In the genomic region with DNA sequence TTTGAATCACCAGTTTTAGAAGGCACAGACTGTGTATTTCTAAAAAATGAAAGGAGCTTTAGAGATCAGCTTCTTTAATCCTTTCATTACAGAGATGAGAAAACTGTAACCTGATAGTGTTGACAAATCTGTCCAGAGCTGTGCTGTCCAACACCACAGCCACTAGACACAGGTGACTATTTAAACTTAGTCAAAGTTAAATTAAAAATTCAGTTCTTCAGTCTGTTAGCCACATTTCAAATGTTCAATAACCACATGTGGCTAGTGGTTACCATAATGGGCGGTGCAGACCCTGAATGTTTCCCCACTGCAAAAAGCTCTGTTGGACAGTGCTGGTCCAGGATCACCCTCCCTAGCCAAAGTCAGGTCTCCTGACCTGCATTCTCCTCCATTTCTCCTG, we compare ENCODE assay signal across 15 cellular contexts. TPM values are rescaled to one million over a fixed set of nuclear protein-coding genes. Genes with fewer than 3 reads are reported as not detected.
DNase-seq lines count a peak whose midpoint lies in the region; ATAC-seq and TF ChIP-seq lines count a peak whose summit lies in the region.
"Had no signal": no experiment of that assay in that cellular context is flagged by ENCODE, and none has a peak within 500 bp of the region (broad histone marks: within the 10 kb centered on the region; RNA-seq: fewer than 3 reads in every experiment).

No MANE protein-coding gene starts in this region.

- CTCF ChIA-PET in T-cell (lab: Charles Lee), result interaction anchor here (0.6 to 6.1 kb wide), 13 partner anchors 7 to 1606 kb away, joined by 3 to 176 read pairs (median 4); a partner anchor contains a TSS

- H3K9me3 ChIP-seq in lower lobe of right lung (no peaks in the 10 kb centered on the region), transverse colon (no peaks in the 10 kb centered on the region)
- H3K9me3 ChIP-seq: BE2C, esophagus muscularis mucosa, sigmoid colon, uterus had no signal

- no peaks in the 10 kb centered on the region for H3K27me3 Mint-ChIP-seq in activated naive CD4-positive, alpha-beta T cell treated with anti-CD3 and anti-CD28 coated beads, Interleukin-2, amount 50 U/mL, for 24 hours
- no peaks in the 10 kb centered on the region for H3K27me3 Mint-ChIP-seq in T-cell

- no peak for TF ChIP-seq EP300 in transverse colon (IDR thresholded peaks at IDR 0.05; ENCODE audit: low read depth)

- DNase-seq in activated naive CD4-positive, alpha-beta T cell (lab: John Stamatoyannopoulos, UW), result no peak
- DNase-seq in T-cell, result no peak
- no peak for DNase-seq in lower lobe of right lung
- no peak for DNase-seq in transverse colon
- DNase-seq in brain microvascular endothelial cell, result no peak
- DNase-seq in NCI-H1092 treated with DMSO at 0.1 percent for 48 hours (lab: John Stamatoyannopoulos, UW), result no peak
- DNase-seq: activated CD8-positive, alpha-beta memory T cell treated with anti-CD3 and anti-CD28 coated beads, Interleukin-2, amount 50 U/mL, for 48 hours; BE2C; central memory CD4-positive, alpha-beta T cell; NCI-H748 treated with DMSO at 0.1 percent for 48 hours; sigmoid colon; uterus had no signal

- ATAC-seq in T-cell (replicated peaks in 1 of 4) (no peak), lower lobe of right lung (no peak), GM19467 (IDR thresholded peaks at IDR 0.05; ENCODE audit: unreplicated experiment) (no peak)

- H3K27me3 ChIP-seq in lower lobe of right lung (ENCODE audit: low read depth) (no peaks in the 10 kb centered on the region), transverse colon (no peaks in the 10 kb centered on the region), brain microvascular endothelial cell (replicated peaks) (no peaks in the 10 kb centered on the region)
- H3K27me3 ChIP-seq: BE2C, esophagus muscularis mucosa, sigmoid colon, uterus had no signal

- 62% methylated on average over 1 of the region's 1 CpG; no CpG with 5 or more reads in 1 of the 2 donors for WGBS in transverse colon (ENCODE audit: low coverage in 1 of 2), 2 donors

- POLR2A ChIA-PET in T-cell (lab: Charles Lee), result interaction anchor here (0.5 to 1.4 kb wide), 6 partner anchors 15 to 360 kb away, joined by 3 to 5 read pairs (median 4); no protein-coding TSS in a partner anchor

- H3K36me3 ChIP-seq in lower lobe of right lung (peaks cover 62% of the 10 kb centered on the region), transverse colon (peaks cover 0 to 17% (median 4%) of the 10 kb centered on the region in 4 donors), brain microvascular endothelial cell (replicated peaks) (peaks cover 45% of the 10 kb centered on the region)
- H3K36me3 ChIP-seq: uterus had no signal

- H3K4me3 ChIP-seq in lower lobe of right lung (no peak overlapping the region), transverse colon (no peak overlapping the region), brain microvascular endothelial cell (ENCODE audit: low read depth, low read length) (no peak overlapping the region)
- H3K4me3 ChIP-seq: esophagus muscularis mucosa, sigmoid colon, uterus had no signal

- TF ChIP-seq POLR2A in transverse colon (IDR thresholded peaks at IDR 0.05), result no peak

- TF ChIP-seq CTCF in lower lobe of right lung (IDR thresholded peaks at IDR 0.05) (no peak), transverse colon (IDR thresholded peaks at IDR 0.05) (no peak), brain microvascular endothelial cell (IDR thresholded peaks at IDR 0.05; ENCODE audit: low read depth, low read length, missing control alignments) (no peak)

- H3K36me3 Mint-ChIP-seq in activated naive CD4-positive, alpha-beta T cell treated with anti-CD3 and anti-CD28 coated beads, Interleukin-2, amount 50 U/mL, for 24 hours, result peaks cover 25% of the 10 kb centered on the region
- H3K36me3 Mint-ChIP-seq in T-cell, result peaks cover 31% of the 10 kb centered on the region

- H3K27ac ChIP-seq in lower lobe of right lung (peak overlapping the region; percentile 9), transverse colon (peak overlapping the region; percentile 49 to 85 (median 70)), brain microvascular endothelial cell (no peak overlapping the region)
- H3K27ac ChIP-seq: esophagus muscularis mucosa, sigmoid colon had no signal

- H3K27ac Mint-ChIP-seq in activated naive CD4-positive, alpha-beta T cell treated with anti-CD3 and anti-CD28 coated beads, Interleukin-2, amount 50 U/mL, for 24 hours, result peak overlapping the region; percentile 97
- H3K27ac Mint-ChIP-seq in T-cell, result peak overlapping the region; percentile 98 to 99

- intact Hi-C loops in lower lobe of right lung (cut with DNase I), result loop anchor here (10.0 kb wide), 1 partner anchor 87 kb away; no protein-coding TSS in a partner anchor
- intact Hi-C loops in transverse colon (cut with DNase I; ENCODE audit: low total_unique reads), result no loop called here

- H3K4me1 Mint-ChIP-seq in activated naive CD4-positive, alpha-beta T cell treated with anti-CD3 and anti-CD28 coated beads, Interleukin-2, amount 50 U/mL, for 24 hours, result peaks cover 86% of the 10 kb centered on the region
- H3K4me1 Mint-ChIP-seq in T-cell, result peaks cover 73 to 83% (median 81%) of the 10 kb centered on the region in 3 donors

- in situ Hi-C loops in transverse colon (cut with MboI; ENCODE audit: low pct_ligation_motif_present in 1 of 4, low pct_unique_long_range_greater_than_20kb in 1 of 4, low sequenced_read_pairs in 3 of 4), result loop anchor here in 3 of 4 donors (5.0 to 25.0 kb wide), 5 partner anchors 77 to 295 kb away; a partner anchor contains a TSS
- in situ Hi-C loops in brain microvascular endothelial cell (cut with HindIII; ENCODE audit: low pct_ligation_motif_present, low sequenced_read_pairs), result no loop called here

- H3K9me3 Mint-ChIP-seq in activated naive CD4-positive, alpha-beta T cell treated with anti-CD3 and anti-CD28 coated beads, Interleukin-2, amount 50 U/mL, for 24 hours, result peaks cover 9% of the 10 kb centered on the region
- H3K9me3 Mint-ChIP-seq in T-cell, result no peaks in the 10 kb centered on the region

- H3K4me3 Mint-ChIP-seq in activated naive CD4-positive, alpha-beta T cell treated with anti-CD3 and anti-CD28 coated beads, Interleukin-2, amount 50 U/mL, for 24 hours, result peak overlapping the region; percentile 81
- peak overlapping the region; percentile 51 to 64 (median 61) for H3K4me3 Mint-ChIP-seq in T-cell

- peaks cover 61% of the 10 kb centered on the region for H3K4me1 ChIP-seq in lower lobe of right lung
- peaks cover 7 to 48% (median 21%) of the 10 kb centered on the region in 4 donors for H3K4me1 ChIP-seq in transverse colon
- H3K4me1 ChIP-seq: BE2C had no signal

RNA-seq across cellular contexts. Expression of a gene that starts 21.6 kb away (rescaled TPM):
- 100 to 1,000 TPM in 4 of 5 donors, 10 to 100 TPM in 1; 80.9 to 127 (median 113) TPM for total RNA-seq in T-cell
- 162 TPM for total RNA-seq in lower lobe of right lung
- total RNA-seq in transverse colon, result 100 to 1,000 TPM in 3 of 4 donors, 10 to 100 TPM in 1; 31.4 to 154 (median 141) TPM

RNA-seq across cellular contexts. Expression of a gene that starts 30.7 kb away (rescaled TPM):
- total RNA-seq in T-cell (10 to 100 TPM; 10.1 to 20.9 (median 17.3) TPM), lower lobe of right lung (28.5 TPM), transverse colon (10 to 100 TPM; 17.5 to 41.1 (median 23.1) TPM)
